Comparison of ENCODE assay signal across 15 cellular contexts in the genomic region with DNA sequence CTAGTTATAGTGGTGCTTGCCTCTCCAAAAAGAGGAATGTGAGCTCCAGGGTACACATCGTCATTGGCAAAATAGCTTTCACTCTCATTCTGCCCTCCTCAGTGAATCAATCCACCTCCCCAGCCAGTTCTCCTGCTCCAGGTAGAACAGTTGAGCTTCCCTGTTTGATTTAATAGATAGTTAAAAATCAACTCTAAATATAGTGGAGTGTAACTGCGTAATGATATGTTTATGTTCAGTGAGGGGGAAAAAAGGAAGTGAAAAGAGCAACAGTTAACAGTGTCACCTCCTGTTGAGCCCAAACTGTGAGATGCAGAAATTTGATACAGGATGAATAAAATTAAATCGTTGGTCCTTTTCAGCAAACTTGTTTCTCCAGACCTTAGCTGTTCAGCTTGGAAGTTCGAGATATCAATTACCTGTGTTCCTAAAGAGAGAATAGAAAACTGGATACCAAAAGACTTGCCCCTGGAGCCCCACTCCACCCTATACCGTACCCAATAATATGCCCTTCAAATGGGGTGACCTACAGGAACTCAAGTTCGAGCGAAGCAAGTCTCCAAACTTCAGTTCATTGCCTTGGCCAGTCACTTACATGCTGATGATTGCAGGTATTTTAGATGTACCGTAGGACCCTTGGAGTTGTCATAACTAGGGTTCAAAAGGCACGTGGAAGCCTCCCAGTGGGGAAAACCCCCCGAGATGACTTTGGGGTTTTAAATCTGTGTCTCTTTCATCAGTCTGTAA.
DNase-seq lines count a peak whose midpoint lies in the region; ATAC-seq, FAIRE-seq and TF ChIP-seq lines count a peak whose summit lies in the region.
"Had no signal": no experiment of that assay in that cellular context is flagged by ENCODE, and none has a peak within 500 bp of the region (broad histone marks: within the 10 kb centered on the region; RNA-seq: fewer than 3 reads in every experiment).

No MANE protein-coding gene starts in this region.

- peak in 1 of 2 experiments; percentile 80; a peak in 2 of 4 replicates for TF ChIP-seq EP300 in GM12878 (IDR thresholded peaks at IDR 0.05; ENCODE audit: borderline replicate concordance in 1 of 2, control insufficient read depth in 1 of 2, low read depth in 2 of 2, low read length in 2 of 2)

- WGBS in GM12878 (ENCODE audit: insufficient coverage, insufficient replicate concordance, low lambda C conversion rate, missing lambda C conversion rate), result 1% methylated on average over 10 of the region's 10 CpGs
- 83 to 85% methylated on average over 10 of the region's 10 CpGs for WGBS in heart right ventricle, 2 donors

- H3K9ac ChIP-seq in GM12878 (ENCODE audit: control insufficient read depth, insufficient read depth, low read length), result no peak overlapping the region; the same call in 1 of the 2 replicates

- SMC1A ChIA-PET in GM12878 (lab: Charles Lee; ENCODE audit: uncharacterized antibody, unreplicated experiment), result interaction anchor here (0.9 to 4.0 kb wide), 20 partner anchors 9 to 197 kb away, joined by 3 to 31 read pairs (median 4); no protein-coding TSS in a partner anchor

- H3K9me3 ChIP-seq in GM12878 (replicated peaks; ENCODE audit: control insufficient read depth, insufficient read depth, low read length) (no peaks in the 10 kb centered on the region; the same call in 2 of the 3 replicates), heart right ventricle (no peaks in the 10 kb centered on the region)
- H3K9me3 ChIP-seq: psoas muscle had no signal

- no peak for TF ChIP-seq POLR2A in GM12878 (IDR thresholded peaks at IDR 0.05; ENCODE audit: low read depth, low read length)

- RAD21 ChIA-PET in GM12878 (lab: Charles Lee; ENCODE audit: unreplicated experiment), result interaction anchor here (0.7 to 2.4 kb wide), 7 partner anchors 13 to 197 kb away, joined by 3 to 5 read pairs (median 3); no protein-coding TSS in a partner anchor

- TF ChIP-seq CTCF in GM12878 (IDR thresholded peaks at IDR 0.05 in 2 of 3, conservative IDR thresholded peaks at IDR 0.05 in 1 of 3; ENCODE audit: control insufficient read depth in 2 of 3, extremely low read depth in 1 of 3, insufficient read depth in 1 of 3, low read depth in 3 of 3, low read length in 3 of 3), result no peak
- TF ChIP-seq CTCF in heart right ventricle (IDR thresholded peaks at IDR 0.05), result no peak

- ATAC-seq in GM18502 (IDR thresholded peaks at IDR 0.05; ENCODE audit: poor library complexity, unreplicated experiment) (peak; percentile 73), GM21576 (IDR thresholded peaks at IDR 0.05; ENCODE audit: unreplicated experiment) (peak; percentile 82), GM12878 (peak; percentile 89), HG02970 (IDR thresholded peaks at IDR 0.05; ENCODE audit: low FRiP score, unreplicated experiment) (no peak), heart right ventricle (no peak)
- ATAC-seq: psoas muscle; stimulated activated naive CD8-positive, alpha-beta T cell treated with anti-CD3 and anti-CD28 coated beads, Interleukin-15, amount 100 ng/mL, for 72 hours had no signal

- no TSS peak for BruUV-seq in GM12878 (replicated peaks; lab: Mats Ljungman, UMichigan)

- H3K4me1 ChIP-seq in GM12878 (ENCODE audit: control insufficient read depth, insufficient read depth, low read length), result peaks cover 13% of the 10 kb centered on the region
- no peaks in the 10 kb centered on the region for H3K4me1 ChIP-seq in heart right ventricle
- H3K4me1 ChIP-seq: psoas muscle had no signal

- H4K20me1 ChIP-seq in GM12878 (ENCODE audit: control insufficient read depth, insufficient read depth), result no peaks in the 10 kb centered on the region

- in situ Hi-C loops in GM12878 (cut with MboI), result no loop called here

- FAIRE-seq in GM12878 (lab: Jason Lieb, UNC), result peak; percentile 71

- peak overlapping the region; percentile 71 for H2AFZ ChIP-seq in GM12878 (ENCODE audit: control insufficient read depth, low read depth, low read length)

- intact Hi-C loops in GM12878 (cut with micrococcal nuclease; ENCODE audit: unreplicated experiment) (no loop called here), heart right ventricle (cut with DNase I) (no loop called here)

- no peak for TF ChIP-seq RAD21 in GM12878 (IDR thresholded peaks at IDR 0.05; ENCODE audit: insufficient read depth, low read depth, low read length)

- H3K27ac ChIP-seq in GM12878 (ENCODE audit: control insufficient read depth, insufficient read depth) (peak overlapping the region; percentile 18; the same call in 1 of the 2 replicates), heart right ventricle (no peak overlapping the region)
- H3K27ac ChIP-seq: psoas muscle had no signal

- H3K36me3 ChIP-seq in GM12878 (ENCODE audit: control insufficient read depth in 2 of 2, insufficient read depth in 2 of 2, low read length in 1 of 2) (no peaks in the 10 kb centered on the region), heart right ventricle (no peaks in the 10 kb centered on the region)

- CTCF ChIA-PET in GM12878 (lab: Yijun Ruan, JAX), result interaction anchor here (0.6 to 2.2 kb wide), 15 partner anchors 9 to 316 kb away, joined by 3 to 9 read pairs (median 4); no protein-coding TSS in a partner anchor

- POLR2A ChIA-PET in GM12878 (lab: Charles Lee), result interaction anchor here (0.6 kb wide), 1 partner anchor 195 kb away, joined by 3 read pairs; no protein-coding TSS in a partner anchor

- H3K4me3 ChIP-seq in GM12878 (no peak overlapping the region; the same call in 1 of the 2 replicates), heart right ventricle (no peak overlapping the region)
- H3K4me3 ChIP-seq: psoas muscle had no signal

- peak overlapping the region; percentile 89 for H3K4me2 ChIP-seq in GM12878 (ENCODE audit: control insufficient read depth, insufficient read depth)

- H3K79me2 ChIP-seq in GM12878 (ENCODE audit: control insufficient read depth, insufficient read depth, low read length), result no peaks in the 10 kb centered on the region

- DNase-seq in NAMALWA (ENCODE audit: low spot score) (peak; percentile 66), GM12878 (ENCODE audit: low read depth, low spot score) (peak; percentile 19), NCI-H524 (lab: John Stamatoyannopoulos, UW) (no peak), heart right ventricle (no peak)
- no peak for DNase-seq in activated CD4-positive, alpha-beta T cell treated with anti-CD3 and anti-CD28 coated beads, Interleukin-2, amount 50 U/mL, for 4 hours
- DNase-seq: activated CD4-positive, alpha-beta T cell treated with anti-CD3 and anti-CD28 coated beads, Interleukin-2, amount 50 U/mL, for 1 hour; activated naive CD4-positive, alpha-beta T cell treated with anti-CD3 and anti-CD28 coated beads for 36 hours; erythroblast; NCI-H526; psoas muscle; stimulated activated CD4-positive, alpha-beta T cell treated with anti-CD3 and anti-CD28 coated beads, Interleukin-2, amount 100 ng/mL, for 24 hours; stimulated activated naive CD8-positive, alpha-beta T cell treated with anti-CD3 and anti-CD28 coated beads, Interleukin-15, amount 100 ng/mL, for 72 hours had no signal

- H3K27me3 ChIP-seq in GM12878 (replicated peaks in 1 of 2; ENCODE audit: control insufficient read depth in 2 of 2, insufficient read depth in 2 of 2, low read length in 1 of 2) (no peaks in the 10 kb centered on the region; a peak in 1 of 4 replicates), heart right ventricle (peaks cover 0 to 9% (median 0%) of the 10 kb centered on the region in 7 donors)

TF ChIP-seq in GM12878, 131 proteins besides CTCF, POLR2A, EP300 and RAD21 (continues in another document):
- TF ChIP-seq IKZF1 (conservative IDR thresholded peaks at IDR 0.05), result peak; percentile 54; the same call in 1 of the 2 replicates
- peak; percentile 59; the same call in 1 of the 2 replicates for TF ChIP-seq DPF2 (IDR thresholded peaks at IDR 0.05)
- no peak for TF ChIP-seq ZNF384 (IDR thresholded peaks at IDR 0.05; ENCODE audit: borderline replicate concordance, low read depth, low read length)
- TF ChIP-seq NRF1 (conservative IDR thresholded peaks at IDR 0.05; ENCODE audit: low read depth, low read length), result no peak
- TF ChIP-seq YY1 (IDR thresholded peaks at IDR 0.05; ENCODE audit: low read depth, low read length), result no peak
- no peak for TF ChIP-seq FOXM1 (IDR thresholded peaks at IDR 0.05; ENCODE audit: low read depth, low read length)
- TF ChIP-seq IKZF2 (IDR thresholded peaks at IDR 0.05), result peak; percentile 45 to 50; a peak in 2 of 4 replicates
- TF ChIP-seq STAT3 (IDR thresholded peaks at IDR 0.05; ENCODE audit: low read depth, low read length), result no peak
- TF ChIP-seq, protein P1, sequence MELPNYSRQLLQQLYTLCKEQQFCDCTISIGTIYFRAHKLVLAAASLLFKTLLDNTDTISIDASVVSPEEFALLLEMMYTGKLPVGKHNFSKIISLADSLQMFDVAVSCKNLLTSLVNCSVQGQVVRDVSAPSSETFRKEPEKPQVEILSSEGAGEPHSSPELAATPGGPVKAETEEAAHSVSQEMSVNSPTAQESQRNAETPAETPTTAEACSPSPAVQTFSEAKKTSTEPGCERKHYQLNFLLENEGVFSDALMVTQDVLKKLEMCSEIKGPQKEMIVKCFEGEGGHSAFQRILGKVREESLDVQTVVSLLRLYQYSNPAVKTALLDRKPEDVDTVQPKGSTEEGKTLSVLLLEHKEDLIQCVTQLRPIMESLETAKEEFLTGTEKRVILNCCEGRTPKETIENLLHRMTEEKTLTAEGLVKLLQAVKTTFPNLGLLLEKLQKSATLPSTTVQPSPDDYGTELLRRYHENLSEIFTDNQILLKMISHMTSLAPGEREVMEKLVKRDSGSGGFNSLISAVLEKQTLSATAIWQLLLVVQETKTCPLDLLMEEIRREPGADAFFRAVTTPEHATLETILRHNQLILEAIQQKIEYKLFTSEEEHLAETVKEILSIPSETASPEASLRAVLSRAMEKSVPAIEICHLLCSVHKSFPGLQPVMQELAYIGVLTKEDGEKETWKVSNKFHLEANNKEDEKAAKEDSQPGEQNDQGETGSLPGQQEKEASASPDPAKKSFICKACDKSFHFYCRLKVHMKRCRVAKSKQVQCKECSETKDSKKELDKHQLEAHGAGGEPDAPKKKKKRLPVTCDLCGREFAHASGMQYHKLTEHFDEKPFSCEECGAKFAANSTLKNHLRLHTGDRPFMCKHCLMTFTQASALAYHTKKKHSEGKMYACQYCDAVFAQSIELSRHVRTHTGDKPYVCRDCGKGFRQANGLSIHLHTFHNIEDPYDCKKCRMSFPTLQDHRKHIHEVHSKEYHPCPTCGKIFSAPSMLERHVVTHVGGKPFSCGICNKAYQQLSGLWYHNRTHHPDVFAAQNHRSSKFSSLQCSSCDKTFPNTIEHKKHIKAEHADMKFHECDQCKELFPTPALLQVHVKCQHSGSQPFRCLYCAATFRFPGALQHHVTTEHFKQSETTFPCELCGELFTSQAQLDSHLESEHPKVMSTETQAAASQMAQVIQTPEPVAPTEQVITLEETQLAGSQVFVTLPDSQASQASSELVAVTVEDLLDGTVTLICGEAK (IDR thresholded peaks at IDR 0.05; ENCODE audit: borderline replicate concordance), result peak; percentile 24; the same call in 1 of the 2 replicates
- peak; percentile 94 for TF ChIP-seq SPI1 (IDR thresholded peaks at IDR 0.05; ENCODE audit: borderline replicate concordance, insufficient read depth, low read depth, low read length)

Comparison
In these comparisons a context has a peak if more than half of its experiments do, and no peak if none do; other contexts are left out.
1. ATAC-seq: peak in GM18502 (single experiment), GM21576 (single experiment) and GM12878 (single experiment); none in HG02970 (single experiment) and heart right ventricle (0 of 8).
2. DNase-seq: peak in NAMALWA (single experiment) and GM12878 (single experiment); none in activated CD4-positive, alpha-beta T cell treated with anti-CD3 and anti-CD28 coated beads, Interleukin-2, amount 50 U/mL, for 4 hours (0 of 2), NCI-H524 (0 of 2) and heart right ventricle (0 of 2).